Comparison of ENCODE assay signal across 23 cellular contexts in the genomic region with DNA sequence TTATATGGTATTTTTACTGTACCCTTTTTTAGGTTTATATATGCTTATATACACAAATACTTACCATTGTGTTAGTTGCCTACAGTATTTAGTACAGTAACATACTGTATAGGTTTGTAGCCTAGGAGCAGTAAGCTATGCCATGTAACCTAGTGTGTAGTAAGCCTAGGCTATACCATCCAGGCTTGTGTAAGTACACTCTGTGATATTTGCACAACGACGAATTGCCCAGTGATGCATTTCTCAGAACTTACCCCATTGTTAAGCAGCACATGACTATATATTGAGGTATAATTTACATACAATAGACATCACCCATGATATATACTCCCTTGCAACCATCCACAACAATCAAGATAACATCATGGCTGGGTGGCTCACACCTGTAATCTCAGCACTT.
"Had no signal": no experiment of that assay in that cellular context is flagged by ENCODE, and none has a peak within 500 bp of the region (broad histone marks: within the 10 kb centered on the region; RNA-seq: fewer than 3 reads in every experiment).

No MANE protein-coding gene starts in this region.

- H3K27me3 ChIP-seq: ascending aorta, cardiac muscle cell, MG63 had no signal

- H3K27ac ChIP-seq: ascending aorta, cardiac muscle cell, VCaP had no signal

- H3K27me3 Mint-ChIP-seq: activated CD4-positive, alpha-beta T cell treated with anti-CD3 and anti-CD28 coated beads for 36 hours; activated CD8-positive, alpha-beta T cell treated with anti-CD3 and anti-CD28 coated beads for 36 hours; activated naive CD4-positive, alpha-beta T cell treated with anti-CD3 and anti-CD28 coated beads, Interleukin-2, amount 50 U/mL, for 24 hours; brain; T-helper 17 cell had no signal

- DNase-seq: activated CD4-positive, alpha-beta T cell treated with anti-CD3 and anti-CD28 coated beads for 36 hours; activated CD4-positive, alpha-beta T cell treated with anti-CD3 and anti-CD28 coated beads, Interleukin-2, amount 50 U/mL, for 1 hour; activated CD8-positive, alpha-beta memory T cell treated with anti-CD3 and anti-CD28 coated beads, Interleukin-2, amount 50 U/mL, for 4 hours; activated CD8-positive, alpha-beta T cell treated with anti-CD3 and anti-CD28 coated beads for 36 hours; activated effector memory CD4-positive, alpha-beta T cell treated with Interleukin-2 at 50 U/mL for 16 hours; activated naive CD4-positive, alpha-beta T cell; activated T-cell treated with anti-CD3 and anti-CD28 coated beads, Interleukin-2, amount 50 U/mL, for 1 hour; amniotic stem cell; MG63; NCI-H1105; NCI-H1436; NCI-H1694 treated with DMSO at 0.1 percent for 48 hours; NCI-H2081; NCI-H510A treated with DMSO at 0.1 percent for 48 hours; SIG-M5; T-helper 17 cell; T1000 had no signal

- H3K9me3 ChIP-seq: ascending aorta, MG63 had no signal

- ATAC-seq: activated CD4-positive, alpha-beta T cell treated with anti-CD3 and anti-CD28 coated beads for 36 hours; activated CD8-positive, alpha-beta T cell treated with anti-CD3 and anti-CD28 coated beads for 36 hours; T-helper 17 cell had no signal

- H3K27ac Mint-ChIP-seq: activated CD4-positive, alpha-beta T cell treated with anti-CD3 and anti-CD28 coated beads for 36 hours; activated CD8-positive, alpha-beta T cell treated with anti-CD3 and anti-CD28 coated beads for 36 hours; activated naive CD4-positive, alpha-beta T cell treated with anti-CD3 and anti-CD28 coated beads, Interleukin-2, amount 50 U/mL, for 24 hours; brain; T-helper 17 cell had no signal

- H3K4me1 ChIP-seq: ascending aorta had no signal

- H3K4me1 Mint-ChIP-seq: brain had no signal

- H3K9me3 Mint-ChIP-seq: activated CD8-positive, alpha-beta T cell treated with anti-CD3 and anti-CD28 coated beads for 36 hours; activated naive CD4-positive, alpha-beta T cell treated with anti-CD3 and anti-CD28 coated beads, Interleukin-2, amount 50 U/mL, for 24 hours had no signal

- H3K36me3 ChIP-seq: ascending aorta, cardiac muscle cell, MG63 had no signal

- H3K4me3 ChIP-seq: ascending aorta, cardiac muscle cell, MG63 had no signal

- H3K4me3 Mint-ChIP-seq: activated CD4-positive, alpha-beta T cell treated with anti-CD3 and anti-CD28 coated beads for 36 hours; activated CD8-positive, alpha-beta T cell treated with anti-CD3 and anti-CD28 coated beads for 36 hours; activated naive CD4-positive, alpha-beta T cell treated with anti-CD3 and anti-CD28 coated beads, Interleukin-2, amount 50 U/mL, for 24 hours; brain; T-helper 17 cell had no signal

- FAIRE-seq: TTC549 had no signal
